12 cellular contexts compared by ENCODE assay signal in the genomic region with DNA sequence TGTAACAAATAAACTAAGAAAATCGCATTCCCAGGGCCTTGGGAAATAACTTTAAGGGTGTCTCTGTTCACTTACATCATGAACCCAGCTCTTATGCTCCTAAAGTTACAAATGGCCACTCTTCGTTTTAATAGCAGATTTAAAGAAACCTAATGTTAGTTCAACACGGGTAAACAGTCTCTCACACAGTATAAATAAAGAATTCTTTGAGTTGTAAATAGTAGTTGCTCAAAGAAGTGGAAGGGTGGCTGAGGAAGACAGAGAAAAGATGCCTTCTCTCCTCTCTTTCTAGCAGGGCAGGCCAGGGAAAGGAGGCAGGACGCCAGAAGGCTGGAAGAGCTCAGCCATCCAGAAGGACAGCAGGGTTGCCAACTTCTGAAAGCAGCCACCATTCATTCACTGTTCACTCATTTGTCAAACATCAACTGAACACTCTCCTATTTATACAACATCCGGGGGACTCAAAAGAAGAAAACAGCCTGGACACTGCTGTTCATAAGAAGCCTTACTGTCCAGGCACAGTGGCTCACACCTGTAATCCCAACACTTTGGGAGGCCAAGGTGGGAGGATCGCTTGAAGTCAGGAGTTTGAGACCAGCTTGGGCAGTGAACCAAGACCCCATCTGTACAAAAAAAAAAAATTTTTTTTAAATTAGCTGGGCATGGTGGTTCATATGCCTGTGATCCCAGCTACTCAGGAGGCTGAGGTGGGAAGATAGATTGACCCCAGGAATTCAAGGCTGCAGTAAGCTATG. TPM values are rescaled to one million over a fixed set of nuclear protein-coding genes. Genes with fewer than 3 reads are reported as not detected.
DNase-seq lines count a peak whose midpoint lies in the region; ATAC-seq and TF ChIP-seq lines count a peak whose summit lies in the region.
"Had no signal": no experiment of that assay in that cellular context is flagged by ENCODE, and none has a peak within 500 bp of the region (broad histone marks: within the 10 kb centered on the region; RNA-seq: fewer than 3 reads in every experiment).

No MANE protein-coding gene starts in this region.

- H3K4me3 Mint-ChIP-seq in mesothelial cell of epicardium: no peak overlapping the region
- H3K4me3 Mint-ChIP-seq: activated CD4-positive, alpha-beta T cell treated with anti-CD3 and anti-CD28 coated beads for 36 hours; activated T-cell treated with anti-CD3 and anti-CD28 coated beads, Interleukin-2, amount 50 U/mL, for 72 hours had no signal

- H3K4me1 ChIP-seq in transverse colon: peaks cover 0 to 41% (median 14%) of the 10 kb centered on the region in 4 donors

- TF ChIP-seq EP300 in transverse colon (IDR thresholded peaks at IDR 0.05; ENCODE audit: low read depth): no peak

- intact Hi-C loops in transverse colon (cut with DNase I; ENCODE audit: low total_unique reads): no loop called here

- ATAC-seq in HG02852 (IDR thresholded peaks at IDR 0.05; ENCODE audit: unreplicated experiment) (no peak), GM19035 (IDR thresholded peaks at IDR 0.05; ENCODE audit: unreplicated experiment) (no peak)
- ATAC-seq: activated CD4-positive, alpha-beta T cell treated with anti-CD3 and anti-CD28 coated beads for 36 hours; activated T-cell treated with anti-CD3 and anti-CD28 coated beads, Interleukin-2, amount 50 U/mL, for 72 hours had no signal

- peak; percentile 54 for DNase-seq in RPMI7951 (ENCODE audit: low read depth)
- DNase-seq in fibroblast of villous mesenchyme (ENCODE audit: low read depth): peak; percentile 59
- no peak for DNase-seq in mesothelial cell of epicardium (ENCODE audit: low spot score in 2 of 2, unreplicated experiment in 2 of 2)
- DNase-seq in transverse colon: no peak
- no peak for DNase-seq in SHP77 treated with DMSO at 0.1 percent for 48 hours (lab: John Stamatoyannopoulos, UW)
- no peak for DNase-seq in SKM-1 (lab: John Stamatoyannopoulos, UW; ENCODE audit: unreplicated experiment)
- DNase-seq: activated CD4-positive, alpha-beta T cell treated with anti-CD3 and anti-CD28 coated beads for 36 hours; activated T-cell treated with anti-CD3 and anti-CD28 coated beads, Interleukin-2, amount 50 U/mL, for 72 hours; GOT3; NCI-H1436 treated with DMSO at 0.1 percent for 48 hours had no signal

- H3K4me1 Mint-ChIP-seq in mesothelial cell of epicardium: peaks cover 34% of the 10 kb centered on the region
- H3K4me1 Mint-ChIP-seq: activated CD4-positive, alpha-beta T cell treated with anti-CD3 and anti-CD28 coated beads for 36 hours had no signal

- no peak for TF ChIP-seq POLR2A in transverse colon (IDR thresholded peaks at IDR 0.05)

- peaks cover 10% of the 10 kb centered on the region for H3K36me3 Mint-ChIP-seq in mesothelial cell of epicardium

- WGBS in transverse colon (ENCODE audit: low coverage in 1 of 2), 2 donors: 61 to 70% methylated on average over 4 to 6 of the region's 6 CpGs

- peak overlapping the region; percentile 11 to 60 (median 46) for H3K27ac ChIP-seq in transverse colon

- no peaks in the 10 kb centered on the region for H3K27me3 ChIP-seq in transverse colon

- no peaks in the 10 kb centered on the region for H3K27me3 Mint-ChIP-seq in mesothelial cell of epicardium (ENCODE audit: low read depth)

- H3K9me3 Mint-ChIP-seq in mesothelial cell of epicardium: no peaks in the 10 kb centered on the region
- H3K9me3 Mint-ChIP-seq: activated T-cell treated with anti-CD3 and anti-CD28 coated beads, Interleukin-2, amount 50 U/mL, for 72 hours had no signal

- no peaks in the 10 kb centered on the region for H3K9me3 ChIP-seq in transverse colon

- no peaks in the 10 kb centered on the region for H3K36me3 ChIP-seq in transverse colon

- H3K4me3 ChIP-seq in fibroblast of villous mesenchyme (ENCODE audit: low read depth, low read length): no peak overlapping the region
- no peak overlapping the region for H3K4me3 ChIP-seq in transverse colon

- in situ Hi-C loops in transverse colon (cut with MboI; ENCODE audit: low pct_ligation_motif_present in 1 of 4, low pct_unique_long_range_greater_than_20kb in 1 of 4, low sequenced_read_pairs in 3 of 4): no loop called here

- TF ChIP-seq CTCF in fibroblast of villous mesenchyme (IDR thresholded peaks at IDR 0.05; ENCODE audit: insufficient read depth, low read depth, low read length) (no peak), mesothelial cell of epicardium (IDR thresholded peaks at IDR 0.05; ENCODE audit: unreplicated experiment) (no peak), transverse colon (IDR thresholded peaks at IDR 0.05) (no peak)

- H3K27ac Mint-ChIP-seq in mesothelial cell of epicardium: peak overlapping the region; percentile 80
- H3K27ac Mint-ChIP-seq: activated CD4-positive, alpha-beta T cell treated with anti-CD3 and anti-CD28 coated beads for 36 hours; activated T-cell treated with anti-CD3 and anti-CD28 coated beads, Interleukin-2, amount 50 U/mL, for 72 hours had no signal

RNA-seq across cellular contexts. Expression of a gene that starts 47.3 kb away (rescaled TPM):
- total RNA-seq in RPMI7951 (2014; rRNA removed; shearing (Covaris generic)): 103 and 107 TPM in 2 replicates
- total RNA-seq in fibroblast of villous mesenchyme (37.6 and 47.7 TPM in 2 replicates), mesothelial cell of epicardium (93.2 to 98.0 TPM (median 97.4 TPM) in 3 replicates), transverse colon (10 to 100 TPM; 40.3 to 80.4 (median 67.6) TPM)

Comparison
In these comparisons a context has a peak if more than half of its experiments do, and no peak if none do; other contexts are left out.
1. DNase-seq: peak in RPMI7951 (single experiment) and fibroblast of villous mesenchyme (single experiment); none in mesothelial cell of epicardium (0 of 2), transverse colon (single experiment), SHP77 treated with DMSO at 0.1 percent for 48 hours (single experiment) and SKM-1 (single experiment).